Comparison of ENCODE assay signal across 16 cellular contexts in genomic region chr10:110045772-110046171, GRCh38. TPM values are rescaled to one million over a fixed set of nuclear protein-coding genes. Genes with fewer than 3 reads are reported as not detected.
DNase-seq lines count a peak whose midpoint lies in the region; ATAC-seq and TF ChIP-seq lines count a peak whose summit lies in the region.
"Had no signal": no experiment of that assay in that cellular context is flagged by ENCODE, and none has a peak within 500 bp of the region (broad histone marks: within the 10 kb centered on the region; RNA-seq: fewer than 3 reads in every experiment).

No MANE protein-coding gene starts in this region.

- H3K4me3 Mint-ChIP-seq in activated T-cell treated with anti-CD3 and anti-CD28 coated beads, Interleukin-2, amount 50 U/mL, for 72 hours: peak overlapping the region; percentile 51 to 72
- H3K4me3 Mint-ChIP-seq: H9 had no signal

- peaks cover 6 to 10% of the 10 kb centered on the region in 2 donors for H3K9me3 Mint-ChIP-seq in activated T-cell treated with anti-CD3 and anti-CD28 coated beads, Interleukin-2, amount 50 U/mL, for 72 hours

- peak overlapping the region; percentile 74 for H3K27ac Mint-ChIP-seq in activated T-cell treated with anti-CD3 and anti-CD28 coated beads, Interleukin-2, amount 50 U/mL, for 72 hours
- H3K27ac Mint-ChIP-seq: H9 had no signal

- no peak for TF ChIP-seq CTCF in left lung (IDR thresholded peaks at IDR 0.05)

- DNase-seq in activated T-cell treated with anti-CD3 and anti-CD28 coated beads, Interleukin-2, amount 50 U/mL, for 72 hours: no peak
- no peak for DNase-seq in activated T-cell treated with anti-CD3 and anti-CD28 coated beads, Interleukin-2, amount 50 U/mL, for 48 hours
- DNase-seq in DMS53 treated with DMSO at 0.1 percent for 48 hours (lab: John Stamatoyannopoulos, UW; ENCODE audit: unreplicated experiment): peak; percentile 70
- peak; percentile 17 for DNase-seq in NCI-H69 (lab: John Stamatoyannopoulos, UW)
- no peak for DNase-seq in left lung
- no peak for DNase-seq in NCI-H146 (lab: John Stamatoyannopoulos, UW)
- DNase-seq in NCI-H774 (lab: John Stamatoyannopoulos, UW): no peak
- DNase-seq: BE2C, DMS 273 treated with DMSO at 0.1 percent for 48 hours, H9, KG1, NCI-H1092 treated with DMSO at 0.1 percent for 48 hours, NCI-H1694 treated with DMSO at 0.1 percent for 48 hours, NCI-H2171 treated with DMSO at 0.1 percent for 48 hours, NCI-H524, PC-3 had no signal

- H3K36me3 ChIP-seq in left lung: no peaks in the 10 kb centered on the region
- H3K36me3 ChIP-seq: BE2C had no signal

- intact Hi-C loops in left lung (cut with DNase I): no loop called here

- no peak overlapping the region for H3K27ac ChIP-seq in left lung

- H3K36me3 Mint-ChIP-seq in activated T-cell treated with anti-CD3 and anti-CD28 coated beads, Interleukin-2, amount 50 U/mL, for 72 hours (ENCODE audit: insufficient read depth in 2 of 2): peaks cover 26 to 40% of the 10 kb centered on the region in 2 donors

- ATAC-seq in activated T-cell treated with anti-CD3 and anti-CD28 coated beads, Interleukin-2, amount 50 U/mL, for 72 hours (replicated peaks in 1 of 2): peak; percentile 78 to 84
- peak; percentile 25 for ATAC-seq in left lung
- ATAC-seq: PC-3 had no signal

- no peak overlapping the region for H3K4me3 ChIP-seq in left lung

- no peaks in the 10 kb centered on the region for H3K27me3 ChIP-seq in left lung
- H3K27me3 ChIP-seq: BE2C had no signal

- no peaks in the 10 kb centered on the region for H3K27me3 Mint-ChIP-seq in activated T-cell treated with anti-CD3 and anti-CD28 coated beads, Interleukin-2, amount 50 U/mL, for 72 hours (ENCODE audit: low read depth)

- peaks cover 0 to 6% of the 10 kb centered on the region in 2 donors for H3K9me3 ChIP-seq in left lung

- peaks cover 56% of the 10 kb centered on the region for H3K4me1 Mint-ChIP-seq in activated T-cell treated with anti-CD3 and anti-CD28 coated beads, Interleukin-2, amount 50 U/mL, for 72 hours (ENCODE audit: low read depth)

- peaks cover 0 to 5% of the 10 kb centered on the region in 2 donors for H3K4me1 ChIP-seq in left lung
- H3K4me1 ChIP-seq: BE2C had no signal

RNA-seq across cellular contexts. Expression of gene ADD3, which starts 38.0 kb away (rescaled TPM):
- 100 to 1,000 TPM in 1 of 2 donors, 10 to 100 TPM in 1; 97.9 to 122 TPM for total RNA-seq in activated T-cell treated with anti-CD3 and anti-CD28 coated beads, Interleukin-2, amount 50 U/mL, for 72 hours
- total RNA-seq in left lung: 10 to 100 TPM; 62.0 to 77.6 TPM

Comparison
In these comparisons a context has a peak if more than half of its experiments do, and no peak if none do; other contexts are left out.
1. DNase-seq: peak in DMS53 treated with DMSO at 0.1 percent for 48 hours (single experiment) and NCI-H69 (single experiment); none in activated T-cell treated with anti-CD3 and anti-CD28 coated beads, Interleukin-2, amount 50 U/mL, for 72 hours (0 of 2), activated T-cell treated with anti-CD3 and anti-CD28 coated beads, Interleukin-2, amount 50 U/mL, for 48 hours (0 of 2), left lung (0 of 2), NCI-H146 (single experiment) and NCI-H774 (single experiment).